In the genomic region with DNA sequence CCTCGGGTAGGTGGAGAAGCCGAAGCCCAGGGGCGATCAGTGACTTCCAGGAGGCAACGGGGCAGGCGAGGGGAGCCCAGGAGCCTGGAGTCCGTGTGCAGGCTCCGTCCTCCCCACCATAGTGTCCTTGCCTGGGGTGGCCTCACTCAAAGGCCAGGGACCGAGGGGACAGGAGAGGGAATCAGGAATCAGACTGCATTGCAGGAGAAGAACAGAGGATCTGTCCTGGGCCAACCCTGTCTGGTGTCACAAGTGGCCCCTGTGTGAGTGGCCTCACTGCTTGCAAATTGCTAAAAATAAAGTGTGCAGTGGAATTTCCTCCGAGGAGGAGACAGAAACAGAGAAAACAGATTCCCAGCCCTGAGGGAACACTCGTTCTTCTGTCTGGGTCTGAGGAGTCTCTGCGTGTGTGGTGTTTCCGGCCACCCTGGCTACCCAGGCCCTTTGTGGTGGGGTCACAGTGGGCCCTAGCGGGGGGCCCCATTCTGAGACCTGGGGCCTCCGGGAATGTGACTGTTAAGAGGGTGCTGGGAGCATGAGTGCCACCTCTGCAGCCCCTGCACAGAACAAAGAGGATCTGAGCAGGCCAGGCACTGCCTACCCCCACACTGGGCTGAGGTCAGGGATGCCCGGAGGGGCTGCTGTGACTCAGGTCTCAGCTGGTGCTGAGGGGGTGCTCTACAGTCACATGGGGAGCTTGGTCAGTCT, we compare ENCODE assay signal across 10 cellular contexts. TPM values are rescaled to one million over a fixed set of nuclear protein-coding genes. Genes with fewer than 3 reads are reported as not detected.
DNase-seq lines count a peak whose midpoint lies in the region; ATAC-seq and TF ChIP-seq lines count a peak whose summit lies in the region.
"Had no signal": no experiment of that assay in that cellular context is flagged by ENCODE, and none has a peak within 500 bp of the region (broad histone marks: within the 10 kb centered on the region; RNA-seq: fewer than 3 reads in every experiment).

No MANE protein-coding gene starts in this region.

- H3K27me3 Mint-ChIP-seq in activated T-cell treated with anti-CD3 and anti-CD28 coated beads, Interleukin-2, amount 50 U/mL, for 24 hours: no peaks in the 10 kb centered on the region

- peak; percentile 32 for DNase-seq in activated T-cell treated with anti-CD3 and anti-CD28 coated beads, Interleukin-2, amount 50 U/mL, for 24 hours
- no peak for DNase-seq in activated T-cell treated with anti-CD3 and anti-CD28 coated beads, Interleukin-2, amount 50 U/mL, for 1 hour
- DNase-seq in mammary epithelial cell (peak; percentile 30), mesenchymal stem cell (peak; percentile 66), transverse colon (no peak), H4 (ENCODE audit: low spot score) (no peak), mesenteric fat pad (ENCODE audit: low spot score) (no peak)
- DNase-seq: NCI-H748 treated with DMSO at 0.1 percent for 48 hours had no signal

- H3K9ac ChIP-seq in mammary epithelial cell (ENCODE audit: insufficient read depth, low read length): no peak overlapping the region
- no peak overlapping the region for H3K9ac ChIP-seq in mesenchymal stem cell (ENCODE audit: low read length)
- H3K9ac ChIP-seq: parathyroid adenoma had no signal

- WGBS in mammary epithelial cell (ENCODE audit: low coverage, missing lambda C conversion rate): 15% methylated on average over 7 of the region's 15 CpGs
- WGBS in mesenchymal stem cell: 54% methylated on average over 15 of the region's 15 CpGs
- WGBS in transverse colon (ENCODE audit: low coverage in 1 of 2), 2 donors: 50 to 74% methylated on average over 2 to 14 of the region's 15 CpGs

- H3K4ac ChIP-seq in mesenchymal stem cell (ENCODE audit: low read depth in 1 of 2, low read length in 2 of 2): peak overlapping the region; percentile 26 to 57

- in situ Hi-C loops in mammary epithelial cell (cut with MboI; ENCODE audit: low sequenced_read_pairs in 2 of 2): no loop called here
- in situ Hi-C loops in transverse colon (cut with MboI; ENCODE audit: low pct_ligation_motif_present in 1 of 4, low pct_unique_long_range_greater_than_20kb in 1 of 4, low sequenced_read_pairs in 3 of 4): no loop called here

- H3K4me1 Mint-ChIP-seq in activated T-cell treated with anti-CD3 and anti-CD28 coated beads, Interleukin-2, amount 50 U/mL, for 24 hours (ENCODE audit: low read depth): peaks cover 90% of the 10 kb centered on the region

- H2BK120ac ChIP-seq in mesenchymal stem cell (ENCODE audit: low read depth, low read length): no peak overlapping the region

- H3K27ac Mint-ChIP-seq in activated T-cell treated with anti-CD3 and anti-CD28 coated beads, Interleukin-2, amount 50 U/mL, for 24 hours: peak overlapping the region; percentile 98

- no peak overlapping the region for H2BK15ac ChIP-seq in mesenchymal stem cell (ENCODE audit: low read depth, poor library complexity, severe bottlenecking)

- no peak overlapping the region for H3K27ac ChIP-seq in mammary epithelial cell (ENCODE audit: insufficient read depth, low read depth, low read length)
- H3K27ac ChIP-seq in mesenchymal stem cell (ENCODE audit: low read length, poor library complexity, severe bottlenecking): no peak overlapping the region
- peak overlapping the region; percentile 63 to 75 (median 69) for H3K27ac ChIP-seq in transverse colon
- H3K27ac ChIP-seq: parathyroid adenoma had no signal

- H2AK5ac ChIP-seq in mesenchymal stem cell (ENCODE audit: low read length, severe bottlenecking): no peak overlapping the region

- H2AFZ ChIP-seq in mammary epithelial cell (ENCODE audit: low read depth, low read length): peak overlapping the region; percentile 70
- H2AFZ ChIP-seq in mesenchymal stem cell (ENCODE audit: low read depth, low read length): no peak overlapping the region
- H2AFZ ChIP-seq: parathyroid adenoma had no signal

- H4K8ac ChIP-seq in mesenchymal stem cell (ENCODE audit: low read length): peak overlapping the region; percentile 29

- H3K4me3 ChIP-seq in mammary epithelial cell (replicated peaks in 1 of 3; ENCODE audit: insufficient read depth in 1 of 3, low read depth in 2 of 3, low read length in 3 of 3) (no peak overlapping the region), mesenchymal stem cell (ENCODE audit: insufficient read depth in 1 of 2, low read depth in 1 of 2, low read length in 2 of 2) (no peak overlapping the region), transverse colon (no peak overlapping the region)

- TF ChIP-seq CTCF in mammary epithelial cell (conservative IDR thresholded peaks at IDR 0.05 in 1 of 2, IDR thresholded peaks at IDR 0.05 in 1 of 2; ENCODE audit: extremely low read depth in 1 of 2, insufficient read depth in 1 of 2, low read depth in 1 of 2, low read length in 2 of 2) (no peak), transverse colon (IDR thresholded peaks at IDR 0.05) (no peak)

- peak overlapping the region; percentile 98 for H3K4me3 Mint-ChIP-seq in activated T-cell treated with anti-CD3 and anti-CD28 coated beads, Interleukin-2, amount 50 U/mL, for 24 hours

- no peaks in the 10 kb centered on the region for H3K79me2 ChIP-seq in mammary epithelial cell (ENCODE audit: insufficient read depth, low read length)
- H3K79me2 ChIP-seq: parathyroid adenoma had no signal

- H2BK5ac ChIP-seq in mesenchymal stem cell (ENCODE audit: low read depth, low read length, poor library complexity, severe bottlenecking): no peak overlapping the region

- no peaks in the 10 kb centered on the region for H3K9me3 Mint-ChIP-seq in activated T-cell treated with anti-CD3 and anti-CD28 coated beads, Interleukin-2, amount 50 U/mL, for 24 hours

- no peaks in the 10 kb centered on the region for H4K20me1 ChIP-seq in mammary epithelial cell (ENCODE audit: insufficient read depth, low read length)

- dilution Hi-C loops in mammary epithelial cell (cut with HindIII; ENCODE audit: low sequenced_read_pairs): no loop called here

- H3K14ac ChIP-seq in mesenchymal stem cell (ENCODE audit: low read length in 2 of 2): peak overlapping the region in 1 of 2 experiments; percentile 32

- peak overlapping the region; percentile 55 to 67 for H3K18ac ChIP-seq in mesenchymal stem cell (ENCODE audit: low read depth in 1 of 2, low read length in 2 of 2)

- CTCF ChIA-PET in mammary epithelial cell (lab: Charles Lee; ENCODE audit: low non-redundant PET): no interaction called here

- H3K4me1 ChIP-seq in mammary epithelial cell (ENCODE audit: insufficient read depth, low read length) (peaks cover 20% of the 10 kb centered on the region), mesenchymal stem cell (ENCODE audit: control insufficient read depth, insufficient read depth, low read depth, low read length) (peaks cover 14% of the 10 kb centered on the region), transverse colon (peaks cover 6 to 25% (median 10%) of the 10 kb centered on the region in 4 donors)
- H3K4me1 ChIP-seq: parathyroid adenoma had no signal

- H3K36me3 ChIP-seq in mammary epithelial cell (ENCODE audit: insufficient read depth, low read length): no peaks in the 10 kb centered on the region
- H3K36me3 ChIP-seq in mesenchymal stem cell (ENCODE audit: control insufficient read depth in 1 of 2, insufficient read depth in 2 of 2, low read depth in 1 of 2, low read length in 2 of 2): no peaks in the 10 kb centered on the region
- H3K36me3 ChIP-seq in transverse colon: no peaks in the 10 kb centered on the region

- H3K4me2 ChIP-seq in mammary epithelial cell (ENCODE audit: insufficient read depth, low read depth, low read length) (no peak overlapping the region), mesenchymal stem cell (ENCODE audit: low read length, poor library complexity, severe bottlenecking) (no peak overlapping the region)

- BruUV-seq in mammary epithelial cell (replicated peaks; lab: Mats Ljungman, UMichigan): no TSS peak

- TF ChIP-seq POLR2A in transverse colon (IDR thresholded peaks at IDR 0.05): no peak

- no peaks in the 10 kb centered on the region for H3K79me1 ChIP-seq in mesenchymal stem cell (replicated peaks; ENCODE audit: low read length, poor library complexity, severe bottlenecking)

- H3K27me3 ChIP-seq in mammary epithelial cell (ENCODE audit: insufficient read depth, low read length) (no peaks in the 10 kb centered on the region), mesenchymal stem cell (ENCODE audit: control insufficient read depth in 1 of 2, insufficient read depth in 1 of 2, low read length in 2 of 2) (no peaks in the 10 kb centered on the region), transverse colon (no peaks in the 10 kb centered on the region)

- H4K91ac ChIP-seq in mesenchymal stem cell (ENCODE audit: low read length): peak overlapping the region; percentile 79

- H3K36me3 Mint-ChIP-seq in activated T-cell treated with anti-CD3 and anti-CD28 coated beads, Interleukin-2, amount 50 U/mL, for 24 hours (ENCODE audit: low read depth): peaks cover 97% of the 10 kb centered on the region

- H3K9me3 ChIP-seq in mammary epithelial cell (replicated peaks; ENCODE audit: insufficient read depth, low read length): no peaks in the 10 kb centered on the region
- H3K9me3 ChIP-seq in mesenchymal stem cell (ENCODE audit: control insufficient read depth, low read length): peaks cover 3% of the 10 kb centered on the region
- H3K9me3 ChIP-seq in transverse colon: no peaks in the 10 kb centered on the region

- peak overlapping the region; percentile 14 to 34 for H2BK12ac ChIP-seq in mesenchymal stem cell (ENCODE audit: low read length in 2 of 2)

- no peak overlapping the region for H3K23ac ChIP-seq in mesenchymal stem cell (ENCODE audit: low read length in 2 of 2)

- intact Hi-C loops in mammary epithelial cell (cut with micrococcal nuclease) (loop anchor here (1.0 kb wide), 1 partner anchor 16 kb away; no protein-coding TSS in a partner anchor), transverse colon (cut with DNase I; ENCODE audit: low total_unique reads) (no loop called here)

- no peak for ATAC-seq in HG03457 (IDR thresholded peaks at IDR 0.05; ENCODE audit: unreplicated experiment)

- no peak for TF ChIP-seq EP300 in transverse colon (IDR thresholded peaks at IDR 0.05; ENCODE audit: low read depth)

RNA-seq across cellular contexts. Expression of gene TRAF1, which starts 7.5 kb away (rescaled TPM):
- total RNA-seq in mammary epithelial cell (1 to 10 TPM in 1 of 2 donors, under 1 TPM in 1; 0.89 to 1.0 TPM), transverse colon (1 to 10 TPM; 2.2 to 7.2 (median 4.3) TPM), mesenteric fat pad (1.6 TPM)
- 0.28 TPM for polyA plus RNA-seq in mammary epithelial cell
- polyA minus RNA-seq in mammary epithelial cell: not detected
- 0.65 TPM for polyA plus RNA-seq in mesenchymal stem cell (2013, experiment 1 of 2)
- 0.68 TPM for polyA plus RNA-seq in mesenchymal stem cell (2013, experiment 2 of 2)
- total RNA-seq in H4 (2014; rRNA removed; shearing (Covaris generic)): 0.21 TPM in 2 replicates

RNA-seq across cellular contexts. Expression of gene PHF19, which starts 42.1 kb away (rescaled TPM):
- total RNA-seq in mammary epithelial cell (10 to 100 TPM in 1 of 2 donors, 1 to 10 TPM in 1; 4.3 to 52.9 TPM), transverse colon (10 to 100 TPM in 2 of 4 donors, 1 to 10 TPM in 2; 6.7 to 11.1 (median 9.3) TPM), mesenteric fat pad (13.7 TPM)
- polyA plus RNA-seq in mammary epithelial cell: 60.9 TPM
- polyA minus RNA-seq in mammary epithelial cell: 47.9 TPM
- 16.7 TPM for polyA plus RNA-seq in mesenchymal stem cell (2013, experiment 1 of 2)
- 15.1 TPM for polyA plus RNA-seq in mesenchymal stem cell (2013, experiment 2 of 2)
- 52.7 and 66.6 TPM in 2 replicates for total RNA-seq in H4 (2014; rRNA removed; shearing (Covaris generic))

Comparison
In these comparisons a context has a peak if more than half of its experiments do, and no peak if none do; other contexts are left out.
1. DNase-seq: peak in activated T-cell treated with anti-CD3 and anti-CD28 coated beads, Interleukin-2, amount 50 U/mL, for 24 hours (single experiment), mammary epithelial cell (single experiment) and mesenchymal stem cell (single experiment); none in activated T-cell treated with anti-CD3 and anti-CD28 coated beads, Interleukin-2, amount 50 U/mL, for 1 hour (single experiment), transverse colon (single experiment), H4 (single experiment) and mesenteric fat pad (single experiment).
2. H3K27ac ChIP-seq: peak in transverse colon (4 of 4); none in mammary epithelial cell (single experiment) and mesenchymal stem cell (single experiment).